In the genomic region with DNA sequence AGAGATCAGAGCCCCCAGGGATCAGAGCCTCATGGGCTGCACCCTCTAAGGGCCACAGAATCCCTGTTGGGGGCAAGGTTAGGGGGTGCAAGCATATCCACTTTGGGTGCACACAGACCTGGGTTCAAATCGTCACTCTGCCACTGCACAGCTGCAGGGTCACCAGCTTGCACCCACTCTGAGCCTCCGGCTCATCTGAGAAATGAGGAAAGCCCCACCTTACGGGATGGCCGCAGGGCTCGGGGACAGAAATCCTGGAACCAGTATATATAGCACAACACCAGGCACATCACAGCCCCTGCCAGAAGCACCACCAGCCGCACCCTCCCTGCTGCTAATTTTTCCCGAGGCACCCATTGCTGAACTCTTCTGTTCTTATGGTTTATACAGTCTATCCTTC, we compare ENCODE assay signal across 5 cellular contexts.
"Had no signal": no experiment of that assay in that cellular context is flagged by ENCODE, and none has a peak within 500 bp of the region (broad histone marks: within the 10 kb centered on the region; RNA-seq: fewer than 3 reads in every experiment).

No MANE protein-coding gene starts in this region.

- H3K9me3 ChIP-seq: ascending aorta, breast epithelium had no signal

- H3K27me3 ChIP-seq: ascending aorta, breast epithelium had no signal

- H3K4me3 ChIP-seq: ascending aorta, breast epithelium had no signal

- H3K36me3 ChIP-seq: ascending aorta, breast epithelium had no signal

- H3K27ac ChIP-seq: ascending aorta, breast epithelium had no signal

- DNase-seq: NCI-H187 treated with DMSO at 0.1 percent for 48 hours, NCI-H524 treated with DMSO at 0.1 percent for 48 hours, SIG-M5 had no signal

- H3K4me1 ChIP-seq: breast epithelium had no signal
